In genomic region chr12:9925746-9926393, GRCh38 we compare ENCODE assay signal across 7 cellular contexts. TPM values are rescaled to one million over a fixed set of nuclear protein-coding genes. Genes with fewer than 3 reads are reported as not detected.
DNase-seq lines count a peak whose midpoint lies in the region; ATAC-seq, FAIRE-seq and TF ChIP-seq lines count a peak whose summit lies in the region.

No MANE protein-coding gene starts in this region.

- H3K27me3 Mint-ChIP-seq in WTC11 (ENCODE audit: low read depth) (no peaks in the 10 kb centered on the region), neural crest cell (ENCODE audit: low read depth) (no peaks in the 10 kb centered on the region)

- TF ChIP-seq CTCF in WTC11 (IDR thresholded peaks at IDR 0.05) = no peak
- TF ChIP-seq CTCF in fibroblast of pulmonary artery (IDR thresholded peaks at IDR 0.05; ENCODE audit: low read length, missing control alignments) = peak; percentile 49
- peak; percentile 75 for TF ChIP-seq CTCF in neural crest cell (conservative IDR thresholded peaks at IDR 0.05)

- FAIRE-seq in GM12891 (lab: Jason Lieb, UNC) = no peak

- no peak overlapping the region for H3K4me3 ChIP-seq in fibroblast of pulmonary artery (replicated peaks; ENCODE audit: low read depth, low read length)

- DNase-seq in ELF-1 (ENCODE audit: low read depth, low spot score) (peak; percentile 38), KBM-7 (peak; percentile 61), WTC11 (ENCODE audit: low spot score) (peak; percentile 25), fibroblast of pulmonary artery (ENCODE audit: low read depth) (peak; percentile 71), neural crest cell (ENCODE audit: low read depth, low spot score) (no peak), GM12891 (ENCODE audit: insufficient read length, low spot score) (no peak)

- no peak for TF ChIP-seq POLR2A in GM12891 (IDR thresholded peaks at IDR 0.05; ENCODE audit: low read depth, low read length)

- CTCF ChIA-PET in WTC11 (lab: Charles Lee) = interaction anchor here (1.0 to 2.8 kb wide), 3 partner anchors 14 to 112 kb away, joined by 3 to 16 read pairs (median 3); no protein-coding TSS in a partner anchor

- POLR2A ChIA-PET in WTC11 (lab: Charles Lee) = no interaction called here

- in situ Hi-C loops in KBM-7 (cut with MboI; ENCODE audit: low pct_unique_long_range_greater_than_20kb, low sequenced_read_pairs) = loop anchor here (25.0 kb wide), 1 partner anchor 211 kb away; the partner anchor contains the start of gene CLEC7A

- H3K36me3 Mint-ChIP-seq in WTC11 (no peaks in the 10 kb centered on the region), neural crest cell (ENCODE audit: low read depth) (no peaks in the 10 kb centered on the region)

- peaks cover 5% of the 10 kb centered on the region; the same call in 1 of the 2 replicates for H3K9me3 Mint-ChIP-seq in WTC11
- no peaks in the 10 kb centered on the region for H3K9me3 Mint-ChIP-seq in neural crest cell

- H3K4me3 Mint-ChIP-seq in WTC11 (no peak overlapping the region), neural crest cell (no peak overlapping the region)

- H3K4me1 Mint-ChIP-seq in WTC11 = peaks cover 2% of the 10 kb centered on the region; the same call in 1 of the 2 replicates
- no peaks in the 10 kb centered on the region for H3K4me1 Mint-ChIP-seq in neural crest cell

- H3K27ac Mint-ChIP-seq in WTC11 = no peak overlapping the region
- no peak overlapping the region for H3K27ac Mint-ChIP-seq in neural crest cell (ENCODE audit: unreplicated experiment)

- ATAC-seq in WTC11 (peak; percentile 97), GM19324 (IDR thresholded peaks at IDR 0.05; ENCODE audit: low FRiP score, unreplicated experiment) (no peak)

TF ChIP-seq in WTC11, 78 proteins besides CTCF, POLR2A, EP300 and RAD21 (continues in another document):
- TF ChIP-seq HMGA2 (CRISPR knock-in tag; IDR thresholded peaks at IDR 0.05) (no peak), EMX1 (CRISPR knock-in tag; IDR thresholded peaks at IDR 0.05) (no peak), SMAD4 (CRISPR knock-in tag; IDR thresholded peaks at IDR 0.05) (no peak), GRHL2 (CRISPR knock-in tag; IDR thresholded peaks at IDR 0.05; ENCODE audit: insufficient replicate concordance, severe bottlenecking) (no peak), RELA (CRISPR knock-in tag; IDR thresholded peaks at IDR 0.05; ENCODE audit: borderline replicate concordance) (no peak), CDX4 (CRISPR knock-in tag; IDR thresholded peaks at IDR 0.05; ENCODE audit: borderline replicate concordance) (no peak), ZNF532 (CRISPR knock-in tag; IDR thresholded peaks at IDR 0.05; ENCODE audit: borderline replicate concordance) (no peak), ELF4 (CRISPR knock-in tag; IDR thresholded peaks at IDR 0.05; ENCODE audit: low read depth) (no peak), KAT7 (CRISPR knock-in tag; IDR thresholded peaks at IDR 0.05; ENCODE audit: borderline replicate concordance) (no peak)

TF ChIP-seq in GM12891, 5 proteins besides CTCF, POLR2A, EP300 and RAD21:
- no peak for TF ChIP-seq PAX5 (IDR thresholded peaks at IDR 0.05; ENCODE audit: insufficient read depth, low read length, severe bottlenecking)
- no peak for TF ChIP-seq SPI1 (IDR thresholded peaks at IDR 0.05; ENCODE audit: low read depth, low read length)
- TF ChIP-seq POLR2AphosphoS5 (IDR thresholded peaks at IDR 0.05; ENCODE audit: low read depth, low read length) = no peak
- no peak for TF ChIP-seq TAF1 (IDR thresholded peaks at IDR 0.05; ENCODE audit: low read depth, low read length)
- no peak for TF ChIP-seq POU2F2 (IDR thresholded peaks at IDR 0.05; ENCODE audit: low read depth, low read length)

RNA-seq across cellular contexts. Expression of gene CLEC2A, which starts 6.3 kb away (rescaled TPM):
- total RNA-seq in WTC11 (2021) = 2.1 to 3.5 TPM (median 2.7 TPM) in 3 replicates
- total RNA-seq in neural crest cell = not detected in 2 replicates
- not detected for polyA plus RNA-seq in GM12891 (2012; ENCODE audit: low read depth, missing spikeins)

RNA-seq across cellular contexts. Expression of gene KLRF2, which starts 44.6 kb away (rescaled TPM):
- total RNA-seq in WTC11 (2021) (not detected in 3 replicates), neural crest cell (not detected in 2 replicates)
- polyA plus RNA-seq in GM12891 (2012; ENCODE audit: low read depth, missing spikeins) = not detected

RNA-seq across cellular contexts. Expression of gene CLEC12A, which starts 45.3 kb away (rescaled TPM):
- not detected in 3 replicates for total RNA-seq in WTC11 (2021)
- not detected in 2 replicates for total RNA-seq in neural crest cell
- polyA plus RNA-seq in GM12891 (2012; ENCODE audit: low read depth, missing spikeins) = not detected

RNA-seq across cellular contexts. Expression of gene CLEC2B, which starts 56.7 kb away (rescaled TPM):
- 0.20 TPM in 1 of 3 replicates, not detected in the others for total RNA-seq in WTC11 (2021)
- 0.19 TPM in 1 of 2 replicates, not detected in the other for total RNA-seq in neural crest cell
- polyA plus RNA-seq in GM12891 (2012; ENCODE audit: low read depth, missing spikeins) = 2.3 TPM

Comparison
In these comparisons a context has a peak if more than half of its experiments do, and no peak if none do; other contexts are left out.
1. DNase-seq: peak in ELF-1 (single experiment), KBM-7 (single experiment), WTC11 (single experiment) and fibroblast of pulmonary artery (single experiment); none in neural crest cell (single experiment) and GM12891 (single experiment).